ENCODE assay signal across 8 cellular contexts in the genomic region with DNA sequence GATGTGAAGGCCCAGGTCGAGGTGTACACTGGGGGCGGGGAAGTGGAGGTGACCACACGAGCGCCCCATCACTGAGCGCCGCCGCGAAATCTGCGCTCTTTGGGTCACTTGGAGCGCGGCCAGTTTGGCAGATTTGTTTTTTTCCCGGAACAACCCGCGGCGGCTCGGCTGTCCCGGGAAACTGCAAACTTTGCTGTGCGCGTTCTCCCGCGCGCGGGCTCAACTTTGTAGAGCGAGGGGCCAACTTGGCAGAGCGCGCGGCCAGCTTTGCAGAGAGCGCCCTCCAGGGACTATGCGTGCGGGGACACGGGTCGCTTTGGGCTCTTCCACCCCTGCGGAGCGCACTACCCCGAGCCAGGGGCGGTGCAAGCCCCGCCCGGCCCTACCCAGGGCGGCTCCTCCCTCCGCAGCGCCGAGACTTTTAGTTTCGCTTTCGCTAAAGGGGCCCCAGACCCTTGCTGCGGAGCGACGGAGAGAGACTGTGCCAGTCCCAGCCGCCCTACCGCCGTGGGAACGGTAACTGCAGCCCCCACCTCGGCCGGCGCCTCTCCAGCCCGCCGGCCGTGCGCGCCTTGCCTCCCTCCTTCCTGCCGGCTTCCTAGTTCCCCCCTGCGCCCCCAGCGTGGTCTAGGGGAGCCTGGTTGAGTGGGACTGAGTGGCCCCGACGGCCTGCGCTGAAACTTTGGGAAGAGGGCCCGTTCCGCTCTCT. TPM values are rescaled to one million over a fixed set of nuclear protein-coding genes. Genes with fewer than 3 reads are reported as not detected.
DNase-seq lines count a peak whose midpoint lies in the region; ATAC-seq and TF ChIP-seq lines count a peak whose summit lies in the region.

A gene (plus strand): TSS at position 450 of the 709 bp plus-strand sequence. CDS start 17,582 bp downstream, outside the sequence.

- H3K9me3 ChIP-seq in OCI-LY1 (ENCODE audit: low read length): peaks cover 2% of the 10 kb centered on the region; the same call in 1 of the 2 replicates

- peak within 1 kb of the TSS; percentile 90 for H3K9ac ChIP-seq in OCI-LY1 (ENCODE audit: low read length)

- H3K4me3 ChIP-seq in OCI-LY1 (ENCODE audit: low read depth, low read length, poor library complexity, severe bottlenecking): peak within 1 kb of the TSS; percentile 93

- no peak; the same call in none of the 2 replicates for TF ChIP-seq CTCF in OCI-LY1 (IDR thresholded peaks at IDR 0.05; ENCODE audit: low read length)

- peak within 1 kb of the TSS; percentile 93 for H2AFZ ChIP-seq in OCI-LY1 (ENCODE audit: low read length)

- H3K36me3 ChIP-seq in OCI-LY1 (ENCODE audit: insufficient read depth, low read length): peaks cover 13% of the 10 kb centered on the region

- H3K27me3 ChIP-seq in OCI-LY1 (ENCODE audit: insufficient read depth, low read length): no peaks in the 10 kb centered on the region

- peak within 1 kb of the TSS; percentile 99 for H3K4me2 ChIP-seq in OCI-LY1 (ENCODE audit: low read length)

- H4K20me1 ChIP-seq in OCI-LY1 (ENCODE audit: insufficient read depth, low read length): no peaks in the 10 kb centered on the region

- DNase-seq in CMK (ENCODE audit: low read depth) (peak; percentile 58), activated T-cell treated with anti-CD3 and anti-CD28 coated beads for 4 hours (peak; percentile 69), epithelial cell of prostate (ENCODE audit: low read depth, low spot score) (no peak), mucosa of gallbladder (ENCODE audit: low spot score) (peak; percentile 75)
- DNase-seq in stimulated activated CD8-positive, alpha-beta memory T cell treated with anti-CD3 and anti-CD28 coated beads, Interleukin-4, amount 100 ng/mL, for 4 hours (ENCODE audit: low read depth in 2 of 2, low spot score in 1 of 2): peak; percentile 60 to 71

- peaks cover 9% of the 10 kb centered on the region; the same call in 1 of the 2 replicates for H3K79me2 ChIP-seq in OCI-LY1 (ENCODE audit: insufficient read depth, low read length)

- H3K27ac ChIP-seq in OCI-LY1 (ENCODE audit: low read depth, low read length, poor library complexity, severe bottlenecking): peak within 1 kb of the TSS; percentile 62
- peak within 1 kb of the TSS; percentile 75 for H3K27ac ChIP-seq in epithelial cell of prostate

- peak; percentile 65 for ATAC-seq in GM19372 (IDR thresholded peaks at IDR 0.05; ENCODE audit: low read depth, unreplicated experiment)
- peak; percentile 66 for ATAC-seq in HG03521 (IDR thresholded peaks at IDR 0.05; ENCODE audit: unreplicated experiment)

- H3F3A ChIP-seq in OCI-LY1 (ENCODE audit: insufficient read depth, low read length): no peaks in the 10 kb centered on the region

- peaks cover 21% of the 10 kb centered on the region for H3K4me1 ChIP-seq in OCI-LY1 (ENCODE audit: insufficient read depth, low read length, severe bottlenecking)

- no peaks in the 10 kb centered on the region for H3K9me2 ChIP-seq in OCI-LY1 (ENCODE audit: low read depth, low read length)

RNA-seq across cellular contexts. Expression of the gene that starts here (rescaled TPM):
- total RNA-seq in mucosa of gallbladder: 26.2 TPM
